20 cellular contexts compared by ENCODE assay signal in genomic region chr6:116629467-116630063, GRCh38. TPM values are rescaled to one million over a fixed set of nuclear protein-coding genes. Genes with fewer than 3 reads are reported as not detected.
DNase-seq lines count a peak whose midpoint lies in the region; ATAC-seq, FAIRE-seq and TF ChIP-seq lines count a peak whose summit lies in the region.
"Had no signal": no experiment of that assay in that cellular context is flagged by ENCODE, and none has a peak within 500 bp of the region (broad histone marks: within the 10 kb centered on the region; RNA-seq: fewer than 3 reads in every experiment).

No MANE protein-coding gene starts in this region.

- no peaks in the 10 kb centered on the region for H3K4me1 ChIP-seq in GM12878 (ENCODE audit: control insufficient read depth, insufficient read depth, low read length)
- H3K4me1 ChIP-seq: esophagus squamous epithelium, transverse colon had no signal

- H3K4me3 ChIP-seq in GM12878: no peak overlapping the region
- H3K4me3 ChIP-seq: body of pancreas, esophagus squamous epithelium, heart right ventricle, transverse colon had no signal

- H3K4me2 ChIP-seq in GM12878 (ENCODE audit: control insufficient read depth, insufficient read depth): no peak overlapping the region

- H3K4me1 Mint-ChIP-seq in CD14-positive monocyte: peaks cover 19% of the 10 kb centered on the region
- H3K4me1 Mint-ChIP-seq: T-helper 17 cell had no signal

- peak overlapping the region in 1 of 2 donors; percentile 36 for H3K4me3 Mint-ChIP-seq in CD14-positive monocyte
- H3K4me3 Mint-ChIP-seq: dendritic cell treated with granulocyte-macrophage colony-stimulating factor and Interleukin-4, amounts not matched to agents 40 ng/mL and 50 ng/mL, for 4 days; T-helper 17 cell had no signal

- DNase-seq in CD14-positive monocyte (ENCODE audit: low spot score): no peak
- DNase-seq in NCI-H2029 treated with DMSO at 0.1 percent for 48 hours (lab: John Stamatoyannopoulos, UW): peak; percentile 98
- DNase-seq in GM12878 (ENCODE audit: low read depth, low spot score): no peak
- no peak for DNase-seq in stimulated activated CD8-positive, alpha-beta memory T cell treated with anti-CD3 and anti-CD28 coated beads, Interleukin-4, amount 100 ng/mL, for 48 hours
- DNase-seq: activated CD4-positive, alpha-beta T cell treated with anti-CD3 and anti-CD28 coated beads for 4 hours; activated naive CD4-positive, alpha-beta T cell treated with Interleukin-2 at 50 U/mL for 16 hours; body of pancreas; DMS153; esophagus squamous epithelium; heart right ventricle; kidney; NCI-H1436 treated with DMSO at 0.1 percent for 48 hours; stimulated activated CD4-positive, alpha-beta T cell treated with anti-CD3 and anti-CD28 coated beads, Interleukin-4, amount 100 ng/mL, for 4 hours; T-helper 17 cell; transverse colon had no signal

- no peak for TF ChIP-seq RAD21 in GM12878 (IDR thresholded peaks at IDR 0.05; ENCODE audit: insufficient read depth, low read depth, low read length)

- no peak for TF ChIP-seq POLR2A in GM12878 (IDR thresholded peaks at IDR 0.05; ENCODE audit: low read depth, low read length)

- no peaks in the 10 kb centered on the region for H3K27me3 ChIP-seq in GM12878 (replicated peaks in 1 of 2; ENCODE audit: control insufficient read depth in 2 of 2, insufficient read depth in 2 of 2, low read length in 1 of 2)
- H3K27me3 ChIP-seq: body of pancreas, esophagus squamous epithelium, heart right ventricle, transverse colon had no signal

- peak overlapping the region in 5 of 7 donors; percentile 29 to 72 (median 58) for H3K27ac Mint-ChIP-seq in CD14-positive monocyte
- H3K27ac Mint-ChIP-seq: dendritic cell treated with granulocyte-macrophage colony-stimulating factor and Interleukin-4, amounts not matched to agents 40 ng/mL and 50 ng/mL, for 4 days; T-helper 17 cell had no signal

- ATAC-seq in GM12878 (no peak), HG03354 (IDR thresholded peaks at IDR 0.05; ENCODE audit: poor library complexity, severe bottlenecking, unreplicated experiment) (no peak), GM21723 (IDR thresholded peaks at IDR 0.05; ENCODE audit: unreplicated experiment) (no peak)
- ATAC-seq: body of pancreas, heart right ventricle, Panc1, T-helper 17 cell had no signal

- peaks cover 23 to 26% of the 10 kb centered on the region in 2 donors for H3K36me3 Mint-ChIP-seq in CD14-positive monocyte

- H3K9me3 ChIP-seq in GM12878 (replicated peaks; ENCODE audit: control insufficient read depth, insufficient read depth, low read length): no peaks in the 10 kb centered on the region
- H3K9me3 ChIP-seq: body of pancreas, esophagus squamous epithelium, heart right ventricle, transverse colon had no signal

- CTCF ChIA-PET in GM12878 (lab: Yijun Ruan, JAX): no interaction called here

- intact Hi-C loops in CD14-positive monocyte (cut with micrococcal nuclease): no loop called here
- intact Hi-C loops in GM12878 (cut with micrococcal nuclease; ENCODE audit: unreplicated experiment): no loop called here

- BruUV-seq in GM12878 (replicated peaks; lab: Mats Ljungman, UMichigan): no TSS peak

- WGBS in GM12878 (ENCODE audit: insufficient coverage, insufficient replicate concordance, low lambda C conversion rate, missing lambda C conversion rate): 72% methylated on average over 6 of the region's 6 CpGs

- H3K27me3 Mint-ChIP-seq in CD14-positive monocyte (ENCODE audit: low read depth in 3 of 3): peaks cover 0 to 4% (median 3%) of the 10 kb centered on the region in 3 donors
- H3K27me3 Mint-ChIP-seq: dendritic cell treated with granulocyte-macrophage colony-stimulating factor and Interleukin-4, amounts not matched to agents 40 ng/mL and 50 ng/mL, for 4 days; T-helper 17 cell had no signal

- peaks cover 0 to 2% of the 10 kb centered on the region in 2 experiments; a peak in 3 of 4 replicates for H3K36me3 ChIP-seq in GM12878 (ENCODE audit: control insufficient read depth in 2 of 2, insufficient read depth in 2 of 2, low read length in 1 of 2)
- H3K36me3 ChIP-seq: transverse colon had no signal

- H4K20me1 ChIP-seq in GM12878 (ENCODE audit: control insufficient read depth, insufficient read depth): no peaks in the 10 kb centered on the region

- no peak overlapping the region for H3K9ac ChIP-seq in GM12878 (ENCODE audit: control insufficient read depth, insufficient read depth, low read length)

- SMC1A ChIA-PET in GM12878 (lab: Charles Lee; ENCODE audit: uncharacterized antibody, unreplicated experiment): interaction anchor here (1.0 kb wide), 1 partner anchor 360 kb away, joined by 3 read pairs; no protein-coding TSS in a partner anchor

- no peak overlapping the region for H3K27ac ChIP-seq in GM12878 (ENCODE audit: control insufficient read depth, insufficient read depth)
- H3K27ac ChIP-seq: body of pancreas, esophagus squamous epithelium, heart right ventricle, transverse colon had no signal

- no peak overlapping the region for H2AFZ ChIP-seq in GM12878 (ENCODE audit: control insufficient read depth, low read depth, low read length)

- FAIRE-seq in GM12878 (lab: Jason Lieb, UNC): no peak
- FAIRE-seq: kidney had no signal

- H3K79me2 ChIP-seq in GM12878 (ENCODE audit: control insufficient read depth, insufficient read depth, low read length): no peaks in the 10 kb centered on the region

- POLR2A ChIA-PET in GM12878 (lab: Charles Lee): no interaction called here

- RAD21 ChIA-PET in GM12878 (lab: Charles Lee; ENCODE audit: unreplicated experiment): no interaction called here

- in situ Hi-C loops in GM12878 (cut with MboI): no loop called here

- TF ChIP-seq CTCF in CD14-positive monocyte (IDR thresholded peaks at IDR 0.05) (no peak), GM12878 (IDR thresholded peaks at IDR 0.05 in 2 of 3, conservative IDR thresholded peaks at IDR 0.05 in 1 of 3; ENCODE audit: control insufficient read depth in 2 of 3, extremely low read depth in 1 of 3, insufficient read depth in 1 of 3, low read depth in 3 of 3, low read length in 3 of 3) (no peak)

- peaks cover 0 to 4% (median 2%) of the 10 kb centered on the region in 7 donors for H3K9me3 Mint-ChIP-seq in CD14-positive monocyte

- no peak for TF ChIP-seq EP300 in GM12878 (IDR thresholded peaks at IDR 0.05; ENCODE audit: borderline replicate concordance in 1 of 2, control insufficient read depth in 1 of 2, low read depth in 2 of 2, low read length in 2 of 2)

RNA-seq across cellular contexts. Expression of gene RSPH4A, which starts 13.3 kb away (rescaled TPM):
- polyA plus RNA-seq in CD14-positive monocyte (not detected), GM12878 (2011; rRNA removed) (0.08 and 0.10 TPM in 2 replicates), GM12878 (2014; fragmentation: Illumina TruSeq; extraction: Trizol) (0.16 and 0.21 TPM in 2 replicates), GM12878 (2014; fragmentation: Nextera tagmentation; extraction: Ambion mirVana) (under 1 TPM; 0.07 to 0.23 TPM), GM12878 (2014; rRNA removed) (0.08 and 0.23 TPM in 2 replicates), GM12878 (2016; fragmentation: Nextera tagmentation; extraction: Ambion mirVana) (under 1 TPM in 1 of 2 experiments, not detected in 1; 0.09 TPM)
- 0.17 and 0.34 TPM in 2 replicates for total RNA-seq in GM12878 (2013; cell fraction: nucleolus; rRNA removed)
- total RNA-seq in GM12878 (2014; rRNA removed) (0.23 and 0.27 TPM in 2 replicates), GM12878 (2014; rRNA removed; fragmentation: Illumina TruSeq; extraction: Trizol) (0.22 and 0.28 TPM in 2 replicates), GM12878 (2021) (0.13 and 0.28 TPM in 2 replicates)
- polyA plus RNA-seq in GM12878 (2011; ENCODE audit: low read depth): not detected
- 0.01 and 0.03 TPM in 2 replicates for polyA plus RNA-seq in GM12878 (2011; cell fraction: cytosol; rRNA removed)
- polyA plus RNA-seq in GM12878 (2011; cell fraction: nucleus; rRNA removed): 0.16 and 0.48 TPM in 2 replicates
- 0.05 and 0.06 TPM in 2 replicates for polyA plus RNA-seq in GM12878 (2012)
- polyA minus RNA-seq in GM12878 (2011; rRNA and poly(A)+ RNA removed): not detected in 2 replicates
- not detected in 2 replicates for polyA minus RNA-seq in GM12878 (2011; cell fraction: cytosol; rRNA and poly(A)+ RNA removed)
- polyA minus RNA-seq in GM12878 (2011; cell fraction: nucleus; rRNA and poly(A)+ RNA removed): 0.57 TPM in 1 of 2 replicates, not detected in the other
- total RNA-seq: NCI-H460 had no signal

RNA-seq across cellular contexts. Expression of gene ZUP1, which starts 39.0 kb away (rescaled TPM):
- polyA plus RNA-seq in CD14-positive monocyte: 1 to 10 TPM; 3.8 to 5.1 TPM
- 45.4 and 51.5 TPM in 2 replicates for total RNA-seq in GM12878 (2013; cell fraction: nucleolus; rRNA removed)
- total RNA-seq in GM12878 (2014; rRNA removed): 16.5 and 20.8 TPM in 2 replicates
- total RNA-seq in GM12878 (2014; rRNA removed; fragmentation: Illumina TruSeq; extraction: Trizol): 27.0 TPM in 2 replicates
- 15.5 and 16.5 TPM in 2 replicates for total RNA-seq in GM12878 (2021)
- 6.1 TPM for polyA plus RNA-seq in GM12878 (2011; ENCODE audit: low read depth)
- 24.1 and 41.6 TPM in 2 replicates for polyA plus RNA-seq in GM12878 (2011; rRNA removed)
- 5.8 and 7.2 TPM in 2 replicates for polyA plus RNA-seq in GM12878 (2011; cell fraction: cytosol; rRNA removed)
- polyA plus RNA-seq in GM12878 (2011; cell fraction: nucleus; rRNA removed): 20.8 and 31.8 TPM in 2 replicates
- 8.0 and 13.9 TPM in 2 replicates for polyA plus RNA-seq in GM12878 (2012)
- 22.6 and 33.5 TPM in 2 replicates for polyA plus RNA-seq in GM12878 (2014; fragmentation: Illumina TruSeq; extraction: Trizol)
- 10 to 100 TPM in 1 of 2 experiments, 1 to 10 TPM in 1; 10.0 to 16.4 TPM for polyA plus RNA-seq in GM12878 (2014; fragmentation: Nextera tagmentation; extraction: Ambion mirVana)
- polyA plus RNA-seq in GM12878 (2014; rRNA removed): 13.1 and 14.4 TPM in 2 replicates
- 10 to 100 TPM; 19.6 to 19.8 TPM for polyA plus RNA-seq in GM12878 (2016; fragmentation: Nextera tagmentation; extraction: Ambion mirVana)
- polyA minus RNA-seq in GM12878 (2011; rRNA and poly(A)+ RNA removed): 11.3 TPM in 2 replicates
- 6.9 and 9.8 TPM in 2 replicates for polyA minus RNA-seq in GM12878 (2011; cell fraction: cytosol; rRNA and poly(A)+ RNA removed)
- 16.2 and 20.0 TPM in 2 replicates for polyA minus RNA-seq in GM12878 (2011; cell fraction: nucleus; rRNA and poly(A)+ RNA removed)

RNA-seq across cellular contexts. Expression of gene KPNA5, which starts 51.4 kb away (rescaled TPM):
- 1 to 10 TPM; 1.7 to 2.9 TPM for polyA plus RNA-seq in CD14-positive monocyte
- 12.5 and 15.5 TPM in 2 replicates for total RNA-seq in GM12878 (2013; cell fraction: nucleolus; rRNA removed)
- 4.2 and 4.8 TPM in 2 replicates for total RNA-seq in GM12878 (2014; rRNA removed)
- total RNA-seq in GM12878 (2014; rRNA removed; fragmentation: Illumina TruSeq; extraction: Trizol): 7.0 and 7.6 TPM in 2 replicates
- 6.0 and 7.0 TPM in 2 replicates for total RNA-seq in GM12878 (2021)
- 1.6 TPM for polyA plus RNA-seq in GM12878 (2011; ENCODE audit: low read depth)
- polyA plus RNA-seq in GM12878 (2011; rRNA removed): 4.8 and 10.6 TPM in 2 replicates
- polyA plus RNA-seq in GM12878 (2011; cell fraction: cytosol; rRNA removed): 1.5 and 1.7 TPM in 2 replicates
- 5.7 and 6.0 TPM in 2 replicates for polyA plus RNA-seq in GM12878 (2011; cell fraction: nucleus; rRNA removed)
- polyA plus RNA-seq in GM12878 (2012): 3.4 and 4.1 TPM in 2 replicates
- polyA plus RNA-seq in GM12878 (2014; fragmentation: Illumina TruSeq; extraction: Trizol): 4.7 and 5.9 TPM in 2 replicates
- 1 to 10 TPM; 1.9 to 2.5 TPM for polyA plus RNA-seq in GM12878 (2014; fragmentation: Nextera tagmentation; extraction: Ambion mirVana)
- polyA plus RNA-seq in GM12878 (2014; rRNA removed): 2.9 and 4.6 TPM in 2 replicates
- 1 to 10 TPM; 3.0 to 4.4 TPM for polyA plus RNA-seq in GM12878 (2016; fragmentation: Nextera tagmentation; extraction: Ambion mirVana)
- 3.4 and 3.8 TPM in 2 replicates for polyA minus RNA-seq in GM12878 (2011; rRNA and poly(A)+ RNA removed)
- 2.6 and 3.6 TPM in 2 replicates for polyA minus RNA-seq in GM12878 (2011; cell fraction: cytosol; rRNA and poly(A)+ RNA removed)
- polyA minus RNA-seq in GM12878 (2011; cell fraction: nucleus; rRNA and poly(A)+ RNA removed): 3.1 and 5.0 TPM in 2 replicates

RNA-seq across cellular contexts. Expression of gene RWDD1, which starts 58.3 kb away (rescaled TPM):
- polyA plus RNA-seq in CD14-positive monocyte (10 to 100 TPM; 34.7 to 45.5 TPM), GM12878 (2011; rRNA removed) (47.8 and 70.2 TPM in 2 replicates), GM12878 (2014; fragmentation: Illumina TruSeq; extraction: Trizol) (94.8 and 107 TPM in 2 replicates), GM12878 (2014; fragmentation: Nextera tagmentation; extraction: Ambion mirVana) (10 to 100 TPM; 57.2 to 87.9 TPM), GM12878 (2014; rRNA removed) (28.4 and 40.1 TPM in 2 replicates), GM12878 (2016; fragmentation: Nextera tagmentation; extraction: Ambion mirVana) (100 to 1,000 TPM in 1 of 2 experiments, 10 to 100 TPM in 1; 96.5 to 107 TPM)
- total RNA-seq in GM12878 (2013; cell fraction: nucleolus; rRNA removed): 4.9 TPM in 2 replicates
- total RNA-seq in GM12878 (2014; rRNA removed) (44.6 and 49.9 TPM in 2 replicates), GM12878 (2014; rRNA removed; fragmentation: Illumina TruSeq; extraction: Trizol) (74.1 and 74.3 TPM in 2 replicates), GM12878 (2021) (42.6 and 45.5 TPM in 2 replicates)
- polyA plus RNA-seq in GM12878 (2011; ENCODE audit: low read depth): 28.3 TPM
- polyA plus RNA-seq in GM12878 (2011; cell fraction: cytosol; rRNA removed): 20.4 and 21.8 TPM in 2 replicates
- polyA plus RNA-seq in GM12878 (2011; cell fraction: nucleus; rRNA removed): 10.3 and 12.6 TPM in 2 replicates
- polyA plus RNA-seq in GM12878 (2012): 33.6 and 36.4 TPM in 2 replicates
- polyA minus RNA-seq in GM12878 (2011; rRNA and poly(A)+ RNA removed): 10.3 and 13.5 TPM in 2 replicates
- polyA minus RNA-seq in GM12878 (2011; cell fraction: cytosol; rRNA and poly(A)+ RNA removed): 7.5 and 8.2 TPM in 2 replicates
- 3.4 and 4.8 TPM in 2 replicates for polyA minus RNA-seq in GM12878 (2011; cell fraction: nucleus; rRNA and poly(A)+ RNA removed)
